1 cellular context compared by ENCODE assay signal in genomic region chr19:54190942-54191670, GRCh38.
TF ChIP-seq lines count a peak whose summit lies in the region.

TSS of gene TSEN34 (plus strand) at chr19:54191308. CDS start at chr19:54191365, 57 bp downstream.

TF ChIP-seq in K562, 482 proteins besides CTCF, POLR2A, EP300 and RAD21 (continued from another document and continues in another):
- TF ChIP-seq, protein P1, sequence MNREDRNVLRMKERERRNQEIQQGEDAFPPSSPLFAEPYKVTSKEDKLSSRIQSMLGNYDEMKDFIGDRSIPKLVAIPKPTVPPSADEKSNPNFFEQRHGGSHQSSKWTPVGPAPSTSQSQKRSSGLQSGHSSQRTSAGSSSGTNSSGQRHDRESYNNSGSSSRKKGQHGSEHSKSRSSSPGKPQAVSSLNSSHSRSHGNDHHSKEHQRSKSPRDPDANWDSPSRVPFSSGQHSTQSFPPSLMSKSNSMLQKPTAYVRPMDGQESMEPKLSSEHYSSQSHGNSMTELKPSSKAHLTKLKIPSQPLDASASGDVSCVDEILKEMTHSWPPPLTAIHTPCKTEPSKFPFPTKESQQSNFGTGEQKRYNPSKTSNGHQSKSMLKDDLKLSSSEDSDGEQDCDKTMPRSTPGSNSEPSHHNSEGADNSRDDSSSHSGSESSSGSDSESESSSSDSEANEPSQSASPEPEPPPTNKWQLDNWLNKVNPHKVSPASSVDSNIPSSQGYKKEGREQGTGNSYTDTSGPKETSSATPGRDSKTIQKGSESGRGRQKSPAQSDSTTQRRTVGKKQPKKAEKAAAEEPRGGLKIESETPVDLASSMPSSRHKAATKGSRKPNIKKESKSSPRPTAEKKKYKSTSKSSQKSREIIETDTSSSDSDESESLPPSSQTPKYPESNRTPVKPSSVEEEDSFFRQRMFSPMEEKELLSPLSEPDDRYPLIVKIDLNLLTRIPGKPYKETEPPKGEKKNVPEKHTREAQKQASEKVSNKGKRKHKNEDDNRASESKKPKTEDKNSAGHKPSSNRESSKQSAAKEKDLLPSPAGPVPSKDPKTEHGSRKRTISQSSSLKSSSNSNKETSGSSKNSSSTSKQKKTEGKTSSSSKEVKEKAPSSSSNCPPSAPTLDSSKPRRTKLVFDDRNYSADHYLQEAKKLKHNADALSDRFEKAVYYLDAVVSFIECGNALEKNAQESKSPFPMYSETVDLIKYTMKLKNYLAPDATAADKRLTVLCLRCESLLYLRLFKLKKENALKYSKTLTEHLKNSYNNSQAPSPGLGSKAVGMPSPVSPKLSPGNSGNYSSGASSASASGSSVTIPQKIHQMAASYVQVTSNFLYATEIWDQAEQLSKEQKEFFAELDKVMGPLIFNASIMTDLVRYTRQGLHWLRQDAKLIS (CRISPR knock-in tag; IDR thresholded peaks at IDR 0.05): peak; percentile 62; the same call in 1 of the 2 replicates
- TF ChIP-seq ZNF76 (CRISPR knock-in tag; IDR thresholded peaks at IDR 0.05; ENCODE audit: borderline replicate concordance): 0 out of 2 replicates have a peak, but pooled peaks have one; percentile 27
- peak; percentile 94 for TF ChIP-seq ZFX (CRISPR knock-in tag; IDR thresholded peaks at IDR 0.05)
- TF ChIP-seq ZKSCAN8 (CRISPR knock-in tag; IDR thresholded peaks at IDR 0.05): no peak
- no peak for TF ChIP-seq ZNF699 (CRISPR knock-in tag; IDR thresholded peaks at IDR 0.05; ENCODE audit: insufficient replicate concordance)
- TF ChIP-seq, protein P2, sequence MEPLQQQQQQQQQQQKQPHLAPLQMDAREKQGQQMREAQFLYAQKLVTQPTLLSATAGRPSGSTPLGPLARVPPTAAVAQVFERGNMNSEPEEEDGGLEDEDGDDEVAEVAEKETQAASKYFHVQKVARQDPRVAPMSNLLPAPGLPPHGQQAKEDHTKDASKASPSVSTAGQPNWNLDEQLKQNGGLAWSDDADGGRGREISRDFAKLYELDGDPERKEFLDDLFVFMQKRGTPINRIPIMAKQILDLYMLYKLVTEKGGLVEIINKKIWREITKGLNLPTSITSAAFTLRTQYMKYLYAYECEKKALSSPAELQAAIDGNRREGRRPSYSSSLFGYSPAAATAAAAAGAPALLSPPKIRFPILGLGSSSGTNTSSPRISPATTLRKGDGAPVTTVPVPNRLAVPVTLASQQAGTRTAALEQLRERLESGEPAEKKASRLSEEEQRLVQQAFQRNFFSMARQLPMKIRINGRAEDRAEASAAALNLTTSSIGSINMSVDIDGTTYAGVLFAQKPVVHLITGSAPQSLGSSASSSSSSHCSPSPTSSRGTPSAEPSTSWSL (CRISPR knock-in tag; IDR thresholded peaks at IDR 0.05; ENCODE audit: borderline replicate concordance): 0 out of 2 replicates have a peak, but pooled peaks have one; percentile 3
- no peak for TF ChIP-seq CREBBP (IDR thresholded peaks at IDR 0.05; ENCODE audit: low read depth, low read length)
- no peak for TF ChIP-seq RFX7 (CRISPR knock-in tag; IDR thresholded peaks at IDR 0.05)
- TF ChIP-seq ELF1 (tag; IDR thresholded peaks at IDR 0.05): peak; percentile 14; the same call in 1 of the 2 replicates
- peak; percentile 28; the same call in 1 of the 2 replicates for TF ChIP-seq MYC (IDR thresholded peaks at IDR 0.05; ENCODE audit: low read depth, low read length)
- no peak for TF ChIP-seq MYC (CRISPR knock-in tag; IDR thresholded peaks at IDR 0.05; ENCODE audit: borderline replicate concordance, low read depth)
- TF ChIP-seq ZNF282 (CRISPR knock-in tag; IDR thresholded peaks at IDR 0.05): no peak
- 0 out of 2 replicates have a peak, but pooled peaks have one; percentile 23 for TF ChIP-seq E2F5 (CRISPR knock-in tag; IDR thresholded peaks at IDR 0.05)
- TF ChIP-seq CBX1 (IDR thresholded peaks at IDR 0.05; ENCODE audit: low read depth): 0 out of 2 replicates have a peak, but pooled peaks have one; percentile 16
- no peak for TF ChIP-seq ZNF644 (tag; IDR thresholded peaks at IDR 0.05; ENCODE audit: low read depth)
- TF ChIP-seq ZC3H4 (CRISPR knock-in tag; IDR thresholded peaks at IDR 0.05; ENCODE audit: borderline replicate concordance): no peak; the same call in 1 of the 2 replicates
- no peak for TF ChIP-seq NFIC (IDR thresholded peaks at IDR 0.05)
- TF ChIP-seq ZNF668 (CRISPR knock-in tag; IDR thresholded peaks at IDR 0.05): no peak
- TF ChIP-seq RB1 (IDR thresholded peaks at IDR 0.05; ENCODE audit: low read depth): peak; percentile 67
- TF ChIP-seq HMGN3 (IDR thresholded peaks at IDR 0.05; ENCODE audit: borderline replicate concordance, extremely low read depth, insufficient read length, low read depth, low read length): peak; percentile 88
- peak in 1 of 2 experiments; percentile 82; a peak in 2 of 4 replicates for TF ChIP-seq FOXK2 (conservative IDR thresholded peaks at IDR 0.05 in 1 of 2, IDR thresholded peaks at IDR 0.05 in 1 of 2; ENCODE audit: low read depth in 2 of 2)
- TF ChIP-seq YY1 (IDR thresholded peaks at IDR 0.05; ENCODE audit: borderline replicate concordance in 1 of 3, control insufficient read depth in 1 of 3, extremely low read depth in 1 of 3, insufficient read depth in 3 of 3, insufficient read length in 1 of 3, insufficient replicate concordance in 2 of 3, low read depth in 1 of 3, low read length in 2 of 3): peak in 1 of 3 experiments; percentile 8
- TF ChIP-seq RBM22 (IDR thresholded peaks at IDR 0.05; ENCODE audit: low read depth, low read length, poor library complexity, severe bottlenecking): peak; percentile 38
- TF ChIP-seq ZNF277 (CRISPR knock-in tag; IDR thresholded peaks at IDR 0.05; ENCODE audit: borderline replicate concordance): no peak
- TF ChIP-seq ZNF398 (CRISPR knock-in tag; IDR thresholded peaks at IDR 0.05): no peak
- no peak for TF ChIP-seq U2AF2 (optimal IDR thresholded peaks at IDR 0.05; ENCODE audit: low read depth, low read length)
- TF ChIP-seq, protein P3, sequence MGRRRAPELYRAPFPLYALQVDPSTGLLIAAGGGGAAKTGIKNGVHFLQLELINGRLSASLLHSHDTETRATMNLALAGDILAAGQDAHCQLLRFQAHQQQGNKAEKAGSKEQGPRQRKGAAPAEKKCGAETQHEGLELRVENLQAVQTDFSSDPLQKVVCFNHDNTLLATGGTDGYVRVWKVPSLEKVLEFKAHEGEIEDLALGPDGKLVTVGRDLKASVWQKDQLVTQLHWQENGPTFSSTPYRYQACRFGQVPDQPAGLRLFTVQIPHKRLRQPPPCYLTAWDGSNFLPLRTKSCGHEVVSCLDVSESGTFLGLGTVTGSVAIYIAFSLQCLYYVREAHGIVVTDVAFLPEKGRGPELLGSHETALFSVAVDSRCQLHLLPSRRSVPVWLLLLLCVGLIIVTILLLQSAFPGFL (CRISPR knock-in tag; IDR thresholded peaks at IDR 0.05): no peak
- TF ChIP-seq HNRNPH1 (optimal IDR thresholded peaks at IDR 0.05; ENCODE audit: low read depth, low read length): no peak
- peak; percentile 4; the same call in 1 of the 2 replicates for TF ChIP-seq BHLHE40 (IDR thresholded peaks at IDR 0.05; ENCODE audit: low read length)
- TF ChIP-seq NCOR1 (IDR thresholded peaks at IDR 0.05): no peak
- TF ChIP-seq GABPB2 (CRISPR knock-in tag; conservative IDR thresholded peaks at IDR 0.05): no peak
- TF ChIP-seq EHMT2 (IDR thresholded peaks at IDR 0.05): no peak
- TF ChIP-seq BRCA1 (IDR thresholded peaks at IDR 0.05): no peak
- no peak for TF ChIP-seq BRCA1 (CRISPR knock-in tag; IDR thresholded peaks at IDR 0.05)
- TF ChIP-seq MTA3 (IDR thresholded peaks at IDR 0.05; ENCODE audit: borderline replicate concordance): peak; percentile 74
- TF ChIP-seq SP2 (IDR thresholded peaks at IDR 0.05; ENCODE audit: extremely low read depth, low read depth, low read length, poor library complexity, severe bottlenecking): no peak
- peak; percentile 12 for TF ChIP-seq FIP1L1 (IDR thresholded peaks at IDR 0.05; ENCODE audit: low read depth, low read length, poor library complexity, severe bottlenecking)
- 0 out of 2 replicates have a peak, but pooled peaks have one; percentile 33 for TF ChIP-seq ZFP91 (CRISPR knock-in tag; IDR thresholded peaks at IDR 0.05)
- no peak for TF ChIP-seq POLR3A (IDR thresholded peaks at IDR 0.05; ENCODE audit: borderline replicate concordance, extremely low read depth, insufficient read depth, insufficient read length)
- TF ChIP-seq CTBP1 (IDR thresholded peaks at IDR 0.05; ENCODE audit: borderline replicate concordance): peak; percentile 59
- no peak for TF ChIP-seq ZNF253 (CRISPR knock-in tag; conservative IDR thresholded peaks at IDR 0.05)
- no peak for TF ChIP-seq DNMT1 (IDR thresholded peaks at IDR 0.05)
- TF ChIP-seq TGIF2 (CRISPR knock-in tag; IDR thresholded peaks at IDR 0.05): peak; percentile 68; the same call in 1 of the 2 replicates
- TF ChIP-seq EGR1 (conservative IDR thresholded peaks at IDR 0.05): peak; percentile 57
- no peak for TF ChIP-seq KLF6 (CRISPR knock-in tag; IDR thresholded peaks at IDR 0.05; ENCODE audit: borderline replicate concordance)
- no peak for TF ChIP-seq TEAD1 (CRISPR knock-in tag; IDR thresholded peaks at IDR 0.05)
- TF ChIP-seq HNRNPK (IDR thresholded peaks at IDR 0.05; ENCODE audit: low read depth, low read length, poor library complexity, severe bottlenecking): peak; percentile 78
- peak; percentile 15; the same call in 1 of the 2 replicates for TF ChIP-seq MAX (CRISPR knock-in tag; IDR thresholded peaks at IDR 0.05)
- TF ChIP-seq RBM25 (IDR thresholded peaks at IDR 0.05; ENCODE audit: low read depth, low read length, severe bottlenecking): no peak
- TF ChIP-seq ZEB2 (IDR thresholded peaks at IDR 0.05): no peak
- no peak for TF ChIP-seq KAT8 (IDR thresholded peaks at IDR 0.05; ENCODE audit: low read depth)
- TF ChIP-seq HEY1 (CRISPR knock-in tag; IDR thresholded peaks at IDR 0.05; ENCODE audit: borderline replicate concordance): no peak
- TF ChIP-seq, protein P4, sequence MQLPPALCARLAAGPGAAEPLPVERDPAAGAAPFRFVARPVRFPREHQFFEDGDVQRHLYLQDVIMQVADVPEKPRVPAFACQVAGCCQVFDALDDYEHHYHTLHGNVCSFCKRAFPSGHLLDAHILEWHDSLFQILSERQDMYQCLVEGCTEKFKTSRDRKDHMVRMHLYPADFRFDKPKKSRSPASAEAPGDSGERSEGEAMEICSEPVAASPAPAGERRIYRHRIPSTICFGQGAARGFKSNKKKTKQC (CRISPR knock-in tag; IDR thresholded peaks at IDR 0.05): peak; percentile 25; the same call in 1 of the 2 replicates
- TF ChIP-seq RBM15 (IDR thresholded peaks at IDR 0.05; ENCODE audit: insufficient read depth, low read length): no peak
- no peak for TF ChIP-seq IRF2 (CRISPR knock-in tag; IDR thresholded peaks at IDR 0.05)
- TF ChIP-seq FUS (optimal IDR thresholded peaks at IDR 0.05; ENCODE audit: low read depth, low read length): peak; percentile 76
- TF ChIP-seq SOX6 (IDR thresholded peaks at IDR 0.05): no peak
- TF ChIP-seq FOSL1 (tag; conservative IDR thresholded peaks at IDR 0.05): no peak
- no peak for TF ChIP-seq SRSF3 (IDR thresholded peaks at IDR 0.05; ENCODE audit: insufficient read depth, low read length)
- TF ChIP-seq ZBTB8A (IDR thresholded peaks at IDR 0.05; ENCODE audit: partially characterized antibody): no peak
